In genomic region chr17:13704333-13704732, GRCh38 we compare ENCODE assay signal across 19 cellular contexts.
A peak's percentile ranks its signal among the peaks of the same experiment; 100 is the strongest.
DNase-seq lines count a peak whose midpoint lies in the region; ATAC-seq, FAIRE-seq and TF ChIP-seq lines count a peak whose summit lies in the region.
"Had no signal": no experiment of that assay in that cellular context is flagged by ENCODE, and none has a peak within 500 bp of the region (broad histone marks: within the 10 kb centered on the region; RNA-seq: fewer than 3 reads in every experiment).

No MANE protein-coding gene starts in this region.

- ATAC-seq in stimulated activated naive CD8-positive, alpha-beta T cell treated with anti-CD3 and anti-CD28 coated beads, Interleukin-15, Interleukin-2, amounts not matched to agents 100 U/mL and 50 U/mL, for 24 hours = no peak

- peaks cover 8% of the 10 kb centered on the region for H3K36me3 Mint-ChIP-seq in nephron progenitor cell (ENCODE audit: low read depth)
- no peaks in the 10 kb centered on the region for H3K36me3 Mint-ChIP-seq in progenitor cell of endocrine pancreas (ENCODE audit: insufficient read depth)
- H3K36me3 Mint-ChIP-seq: memory B cell had no signal

- FAIRE-seq in bronchial epithelial cell (lab: Jason Lieb, UNC) = peak; percentile 23
- FAIRE-seq: small intestine had no signal

- no peak overlapping the region for H3K4me3 ChIP-seq in BJ (ENCODE audit: low read depth, low read length)
- no peak overlapping the region for H3K4me3 ChIP-seq in bronchial epithelial cell (ENCODE audit: low read depth, low read length)

- H3K9me3 Mint-ChIP-seq in nephron progenitor cell (peaks cover 9% of the 10 kb centered on the region), progenitor cell of endocrine pancreas (ENCODE audit: low read depth) (no peaks in the 10 kb centered on the region)
- H3K9me3 Mint-ChIP-seq: activated CD4-positive, alpha-beta memory T cell treated with anti-CD3 and anti-CD28 coated beads, Interleukin-2, amount 10 ng/mL, durations not matched to agents 7 days and 5 days; activated T-helper 1 cell treated with anti-CD3 and anti-CD28 coated beads, Interleukin-12 subunit alpha, Interleukin-12 subunit beta, Interleukin-2, Interleukin-4 antibody, amounts not matched to agents 30 ng/mL and 10 ng/mL and 1 ng/mL, durations not matched to agents 14 hours and 24 hours and 36 hours; memory B cell had no signal

- H3K4me1 Mint-ChIP-seq in nephron progenitor cell = peaks cover 29% of the 10 kb centered on the region
- H3K4me1 Mint-ChIP-seq in progenitor cell of endocrine pancreas (ENCODE audit: low read depth) = no peaks in the 10 kb centered on the region
- H3K4me1 Mint-ChIP-seq: activated CD4-positive, alpha-beta memory T cell treated with anti-CD3 and anti-CD28 coated beads, Interleukin-2, amount 10 ng/mL, durations not matched to agents 7 days and 5 days had no signal

- H3K27me3 Mint-ChIP-seq in nephron progenitor cell (ENCODE audit: low read depth, poor library complexity) (peaks cover 9% of the 10 kb centered on the region), progenitor cell of endocrine pancreas (peaks cover 21% of the 10 kb centered on the region)

- no peaks in the 10 kb centered on the region for H3K27me3 ChIP-seq in BJ (ENCODE audit: control insufficient read depth, insufficient read depth, low read length)
- no peaks in the 10 kb centered on the region for H3K27me3 ChIP-seq in bronchial epithelial cell (ENCODE audit: control insufficient read depth, insufficient read depth, low read length)
- H3K27me3 ChIP-seq: BE2C, neutrophil had no signal

- H3K27ac Mint-ChIP-seq in nephron progenitor cell = peak overlapping the region; percentile 9
- H3K27ac Mint-ChIP-seq in progenitor cell of endocrine pancreas = no peak overlapping the region
- H3K27ac Mint-ChIP-seq: activated CD4-positive, alpha-beta memory T cell treated with anti-CD3 and anti-CD28 coated beads, Interleukin-2, amount 10 ng/mL, durations not matched to agents 7 days and 5 days; activated T-helper 1 cell treated with anti-CD3 and anti-CD28 coated beads, Interleukin-12 subunit alpha, Interleukin-12 subunit beta, Interleukin-2, Interleukin-4 antibody, amounts not matched to agents 30 ng/mL and 10 ng/mL and 1 ng/mL, durations not matched to agents 14 hours and 24 hours and 36 hours; memory B cell had no signal

- H3K4me3 Mint-ChIP-seq in nephron progenitor cell (no peak overlapping the region), progenitor cell of endocrine pancreas (ENCODE audit: low read depth) (no peak overlapping the region)
- H3K4me3 Mint-ChIP-seq: activated CD4-positive, alpha-beta memory T cell treated with anti-CD3 and anti-CD28 coated beads, Interleukin-2, amount 10 ng/mL, durations not matched to agents 7 days and 5 days; activated T-helper 1 cell treated with anti-CD3 and anti-CD28 coated beads, Interleukin-12 subunit alpha, Interleukin-12 subunit beta, Interleukin-2, Interleukin-4 antibody, amounts not matched to agents 30 ng/mL and 10 ng/mL and 1 ng/mL, durations not matched to agents 14 hours and 24 hours and 36 hours; memory B cell had no signal

- H3K36me3 ChIP-seq in BJ (ENCODE audit: control insufficient read depth, insufficient read depth, low read length) = no peaks in the 10 kb centered on the region
- H3K36me3 ChIP-seq in bronchial epithelial cell (ENCODE audit: control insufficient read depth, insufficient read depth, low read length) = no peaks in the 10 kb centered on the region
- H3K36me3 ChIP-seq: BE2C, neutrophil had no signal

- TF ChIP-seq CTCF in BJ (IDR thresholded peaks at IDR 0.05; ENCODE audit: insufficient read depth, low read depth, low read length) (no peak), bronchial epithelial cell (IDR thresholded peaks at IDR 0.05; ENCODE audit: insufficient read depth, low read length, severe bottlenecking) (no peak), nephron progenitor cell (IDR thresholded peaks at IDR 0.05) (no peak), progenitor cell of endocrine pancreas (IDR thresholded peaks at IDR 0.05; ENCODE audit: unreplicated experiment) (no peak)

- POLR2A ChIA-PET in BJ (lab: Charles Lee) = interaction anchor here (0.7 kb wide), 1 partner anchor 48 kb away, joined by 17 read pairs; no protein-coding TSS in a partner anchor

- CTCF ChIA-PET in BJ (lab: Yijun Ruan, JAX) = interaction anchor here (1.1 to 1.9 kb wide), 4 partner anchors 9 to 12 kb away, joined by 3 to 6 read pairs (median 4); no protein-coding TSS in a partner anchor

- DNase-seq in BJ (ENCODE audit: low read depth) (peak; percentile 26), NCI-H226 (peak; percentile 47), bronchial epithelial cell (ENCODE audit: low read depth) (peak; percentile 38), nephron progenitor cell (no peak), NCI-H510A (lab: John Stamatoyannopoulos, UW) (no peak), progenitor cell of endocrine pancreas (ENCODE audit: low spot score, unreplicated experiment) (no peak), T-helper 2 cell (no peak)
- DNase-seq in stimulated activated naive CD8-positive, alpha-beta T cell treated with anti-CD3 and anti-CD28 coated beads, Interleukin-15, Interleukin-2, amounts not matched to agents 100 U/mL and 50 U/mL, for 24 hours = no peak
- DNase-seq: activated CD4-positive, alpha-beta memory T cell treated with anti-CD3 and anti-CD28 coated beads, Interleukin-2, amount 10 ng/mL, durations not matched to agents 7 days and 5 days; anterior cingulate cortex; BE2C; DMS79; foreskin melanocyte; NCI-H1048; SIG-M5; small intestine had no signal

Comparison
In these comparisons a context has a peak if more than half of its experiments do, and no peak if none do; other contexts are left out.
1. DNase-seq: peak in BJ (single experiment), NCI-H226 (single experiment) and bronchial epithelial cell (single experiment); none in nephron progenitor cell (single experiment), NCI-H510A (single experiment), progenitor cell of endocrine pancreas (single experiment), T-helper 2 cell (0 of 5) and stimulated activated naive CD8-positive, alpha-beta T cell treated with anti-CD3 and anti-CD28 coated beads, Interleukin-15, Interleukin-2, amounts not matched to agents 100 U/mL and 50 U/mL, for 24 hours (single experiment).